Comparison of ENCODE assay signal across 1 cellular context in genomic region chr1:46544561-46545240, GRCh38.
TF ChIP-seq lines count a peak whose summit lies in the region.

No MANE protein-coding gene starts in this region.

TF ChIP-seq in K562, 482 proteins besides CTCF, POLR2A, EP300 and RAD21 (continued from another document and continues in another):
- peak in 1 of 2 experiments; percentile 85; a peak in 2 of 4 replicates for TF ChIP-seq HDAC1 (IDR thresholded peaks at IDR 0.05)
- TF ChIP-seq TAL1 (IDR thresholded peaks at IDR 0.05): peak; percentile 97
- peak; percentile 44; the same call in 1 of the 2 replicates for TF ChIP-seq PTBP1 (IDR thresholded peaks at IDR 0.05; ENCODE audit: low read depth, low read length)
- TF ChIP-seq ARID3A (IDR thresholded peaks at IDR 0.05; ENCODE audit: borderline replicate concordance, low read depth, low read length): no peak
- peak; percentile 93 to 95 for TF ChIP-seq TBL1XR1 (IDR thresholded peaks at IDR 0.05; ENCODE audit: low read length in 2 of 2)
- peak; percentile 95 for TF ChIP-seq SMARCE1 (IDR thresholded peaks at IDR 0.05)
- no peak for TF ChIP-seq BRF1 (IDR thresholded peaks at IDR 0.05; ENCODE audit: borderline replicate concordance, extremely low read depth, insufficient read length)
- TF ChIP-seq NR3C1 (CRISPR knock-in tag; IDR thresholded peaks at IDR 0.05): no peak
- TF ChIP-seq, protein P1, sequence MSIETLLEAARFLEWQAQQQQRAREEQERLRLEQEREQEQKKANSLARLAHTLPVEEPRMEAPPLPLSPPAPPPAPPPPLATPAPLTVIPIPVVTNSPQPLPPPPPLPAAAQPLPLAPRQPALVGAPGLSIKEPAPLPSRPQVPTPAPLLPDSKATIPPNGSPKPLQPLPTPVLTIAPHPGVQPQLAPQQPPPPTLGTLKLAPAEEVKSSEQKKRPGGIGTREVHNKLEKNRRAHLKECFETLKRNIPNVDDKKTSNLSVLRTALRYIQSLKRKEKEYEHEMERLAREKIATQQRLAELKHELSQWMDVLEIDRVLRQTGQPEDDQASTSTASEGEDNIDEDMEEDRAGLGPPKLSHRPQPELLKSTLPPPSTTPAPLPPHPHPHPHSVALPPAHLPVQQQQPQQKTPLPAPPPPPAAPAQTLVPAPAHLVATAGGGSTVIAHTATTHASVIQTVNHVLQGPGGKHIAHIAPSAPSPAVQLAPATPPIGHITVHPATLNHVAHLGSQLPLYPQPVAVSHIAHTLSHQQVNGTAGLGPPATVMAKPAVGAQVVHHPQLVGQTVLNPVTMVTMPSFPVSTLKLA (conservative IDR thresholded peaks at IDR 0.05): no peak; a peak in 1 of 4 replicates
- peak; percentile 83; the same call in 1 of the 2 replicates for TF ChIP-seq NCOA1 (IDR thresholded peaks at IDR 0.05; ENCODE audit: low read depth)
- TF ChIP-seq NKRF (IDR thresholded peaks at IDR 0.05; ENCODE audit: borderline replicate concordance): no peak
- no peak for TF ChIP-seq NR1H2 (CRISPR knock-in tag; IDR thresholded peaks at IDR 0.05)
- TF ChIP-seq ZNF274 (IDR thresholded peaks at IDR 0.05; ENCODE audit: borderline replicate concordance, low read depth, low read length): peak; percentile 73; the same call in 1 of the 2 replicates
- TF ChIP-seq, protein P2, sequence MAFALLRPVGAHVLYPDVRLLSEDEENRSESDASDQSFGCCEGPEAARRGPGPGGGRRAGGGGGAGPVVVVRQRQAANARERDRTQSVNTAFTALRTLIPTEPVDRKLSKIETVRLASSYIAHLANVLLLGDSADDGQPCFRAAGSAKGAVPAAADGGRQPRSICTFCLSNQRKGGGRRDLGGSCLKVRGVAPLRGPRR (CRISPR knock-in tag; IDR thresholded peaks at IDR 0.05): peak; percentile 34; the same call in 1 of the 2 replicates
- TF ChIP-seq, protein P3, sequence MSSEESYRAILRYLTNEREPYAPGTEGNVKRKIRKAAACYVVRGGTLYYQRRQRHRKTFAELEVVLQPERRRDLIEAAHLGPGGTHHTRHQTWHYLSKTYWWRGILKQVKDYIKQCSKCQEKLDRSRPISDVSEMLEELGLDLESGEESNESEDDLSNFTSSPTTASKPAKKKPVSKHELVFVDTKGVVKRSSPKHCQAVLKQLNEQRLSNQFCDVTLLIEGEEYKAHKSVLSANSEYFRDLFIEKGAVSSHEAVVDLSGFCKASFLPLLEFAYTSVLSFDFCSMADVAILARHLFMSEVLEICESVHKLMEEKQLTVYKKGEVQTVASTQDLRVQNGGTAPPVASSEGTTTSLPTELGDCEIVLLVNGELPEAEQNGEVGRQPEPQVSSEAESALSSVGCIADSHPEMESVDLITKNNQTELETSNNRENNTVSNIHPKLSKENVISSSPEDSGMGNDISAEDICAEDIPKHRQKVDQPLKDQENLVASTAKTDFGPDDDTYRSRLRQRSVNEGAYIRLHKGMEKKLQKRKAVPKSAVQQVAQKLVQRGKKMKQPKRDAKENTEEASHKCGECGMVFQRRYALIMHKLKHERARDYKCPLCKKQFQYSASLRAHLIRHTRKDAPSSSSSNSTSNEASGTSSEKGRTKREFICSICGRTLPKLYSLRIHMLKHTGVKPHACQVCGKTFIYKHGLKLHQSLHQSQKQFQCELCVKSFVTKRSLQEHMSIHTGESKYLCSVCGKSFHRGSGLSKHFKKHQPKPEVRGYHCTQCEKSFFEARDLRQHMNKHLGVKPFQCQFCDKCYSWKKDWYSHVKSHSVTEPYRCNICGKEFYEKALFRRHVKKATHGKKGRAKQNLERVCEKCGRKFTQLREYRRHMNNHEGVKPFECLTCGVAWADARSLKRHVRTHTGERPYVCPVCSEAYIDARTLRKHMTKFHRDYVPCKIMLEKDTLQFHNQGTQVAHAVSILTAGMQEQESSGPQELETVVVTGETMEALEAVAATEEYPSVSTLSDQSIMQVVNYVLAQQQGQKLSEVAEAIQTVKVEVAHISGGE (CRISPR knock-in tag; IDR thresholded peaks at IDR 0.05): peak in 1 of 3 experiments; percentile 55; a peak in 1 of 6 replicates
- TF ChIP-seq ELK3 (CRISPR knock-in tag; IDR thresholded peaks at IDR 0.05): no peak
- no peak for TF ChIP-seq SREBF1 (IDR thresholded peaks at IDR 0.05; ENCODE audit: borderline replicate concordance, low read depth, low read length)
- TF ChIP-seq NFE2L1 (tag; IDR thresholded peaks at IDR 0.05; ENCODE audit: borderline replicate concordance, low read depth): no peak
- peak; percentile 96; the same call in 1 of the 2 replicates for TF ChIP-seq CC2D1A (IDR thresholded peaks at IDR 0.05)
- TF ChIP-seq ZNF449 (CRISPR knock-in tag; IDR thresholded peaks at IDR 0.05): 0 out of 2 replicates have a peak, but pooled peaks have one; percentile 44
- TF ChIP-seq ZNF551 (CRISPR knock-in tag; IDR thresholded peaks at IDR 0.05): no peak
- TF ChIP-seq NCOA6 (IDR thresholded peaks at IDR 0.05): no peak
- no peak for TF ChIP-seq HMBOX1 (IDR thresholded peaks at IDR 0.05)
- TF ChIP-seq ZNF324 (CRISPR knock-in tag; IDR thresholded peaks at IDR 0.05): no peak
- peak; percentile 69; the same call in 1 of the 2 replicates for TF ChIP-seq MYC (IDR thresholded peaks at IDR 0.05; ENCODE audit: low read depth, low read length)
- TF ChIP-seq MYC (CRISPR knock-in tag; IDR thresholded peaks at IDR 0.05; ENCODE audit: borderline replicate concordance, low read depth): no peak
- no peak for TF ChIP-seq ZNF280A (IDR thresholded peaks at IDR 0.05; ENCODE audit: low read depth, partially characterized antibody)
- no peak for TF ChIP-seq SRSF7 (optimal IDR thresholded peaks at IDR 0.05; ENCODE audit: low read depth, low read length)
- TF ChIP-seq PHB2 (IDR thresholded peaks at IDR 0.05; ENCODE audit: low read depth): peak; percentile 93
- TF ChIP-seq GABPA (tag; conservative IDR thresholded peaks at IDR 0.05; ENCODE audit: low read depth): no peak; the same call in 1 of the 2 replicates
- TF ChIP-seq NCOA4 (IDR thresholded peaks at IDR 0.05; ENCODE audit: partially characterized antibody): no peak
- TF ChIP-seq, protein P4, sequence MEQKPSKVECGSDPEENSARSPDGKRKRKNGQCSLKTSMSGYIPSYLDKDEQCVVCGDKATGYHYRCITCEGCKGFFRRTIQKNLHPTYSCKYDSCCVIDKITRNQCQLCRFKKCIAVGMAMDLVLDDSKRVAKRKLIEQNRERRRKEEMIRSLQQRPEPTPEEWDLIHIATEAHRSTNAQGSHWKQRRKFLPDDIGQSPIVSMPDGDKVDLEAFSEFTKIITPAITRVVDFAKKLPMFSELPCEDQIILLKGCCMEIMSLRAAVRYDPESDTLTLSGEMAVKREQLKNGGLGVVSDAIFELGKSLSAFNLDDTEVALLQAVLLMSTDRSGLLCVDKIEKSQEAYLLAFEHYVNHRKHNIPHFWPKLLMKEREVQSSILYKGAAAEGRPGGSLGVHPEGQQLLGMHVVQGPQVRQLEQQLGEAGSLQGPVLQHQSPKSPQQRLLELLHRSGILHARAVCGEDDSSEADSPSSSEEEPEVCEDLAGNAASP (IDR thresholded peaks at IDR 0.05): no peak
- TF ChIP-seq POLR3G (IDR thresholded peaks at IDR 0.05; ENCODE audit: extremely low read depth, insufficient read length, insufficient replicate concordance): no peak
- peak; percentile 93 for TF ChIP-seq CCNT2 (IDR thresholded peaks at IDR 0.05; ENCODE audit: borderline replicate concordance, extremely low read depth, insufficient read length, low read depth, low read length)
- peak; percentile 95 for TF ChIP-seq MTA2 (IDR thresholded peaks at IDR 0.05; ENCODE audit: low read depth)
- TF ChIP-seq KHSRP (IDR thresholded peaks at IDR 0.05): peak; percentile 59; the same call in 1 of the 2 replicates
- TF ChIP-seq ZNF184 (CRISPR knock-in tag; IDR thresholded peaks at IDR 0.05): no peak
- no peak for TF ChIP-seq MCM2 (IDR thresholded peaks at IDR 0.05; ENCODE audit: low read depth)
- no peak for TF ChIP-seq MAFG (tag; conservative IDR thresholded peaks at IDR 0.05)
- no peak for TF ChIP-seq GTF2A2 (tag; IDR thresholded peaks at IDR 0.05)
- TF ChIP-seq NFATC3 (IDR thresholded peaks at IDR 0.05): no peak
- peak; percentile 97 for TF ChIP-seq BHLHE40 (IDR thresholded peaks at IDR 0.05; ENCODE audit: low read length)
- TF ChIP-seq ZNF696 (CRISPR knock-in tag; conservative IDR thresholded peaks at IDR 0.05): no peak
- 0 out of 2 replicates have a peak, but pooled peaks have one; percentile 23 for TF ChIP-seq ZNF239 (CRISPR knock-in tag; IDR thresholded peaks at IDR 0.05)
- 0 out of 2 replicates have a peak, but pooled peaks have one; percentile 30 for TF ChIP-seq MAFK (IDR thresholded peaks at IDR 0.05; ENCODE audit: low read length)
- TF ChIP-seq TRIM25 (IDR thresholded peaks at IDR 0.05; ENCODE audit: borderline replicate concordance): no peak
- TF ChIP-seq PHB (CRISPR knock-in tag; IDR thresholded peaks at IDR 0.05): no peak
- no peak for TF ChIP-seq TAF9B (IDR thresholded peaks at IDR 0.05; ENCODE audit: partially characterized antibody)
- no peak for TF ChIP-seq TFAM (CRISPR knock-in tag; conservative IDR thresholded peaks at IDR 0.05)
